In genomic region chr3:122055215-122055614, GRCh38 we compare ENCODE assay signal across 8 cellular contexts. TPM values are rescaled to one million over a fixed set of nuclear protein-coding genes. Genes with fewer than 3 reads are reported as not detected.
DNase-seq lines count a peak whose midpoint lies in the region; ATAC-seq and TF ChIP-seq lines count a peak whose summit lies in the region.

A gene with protein sequence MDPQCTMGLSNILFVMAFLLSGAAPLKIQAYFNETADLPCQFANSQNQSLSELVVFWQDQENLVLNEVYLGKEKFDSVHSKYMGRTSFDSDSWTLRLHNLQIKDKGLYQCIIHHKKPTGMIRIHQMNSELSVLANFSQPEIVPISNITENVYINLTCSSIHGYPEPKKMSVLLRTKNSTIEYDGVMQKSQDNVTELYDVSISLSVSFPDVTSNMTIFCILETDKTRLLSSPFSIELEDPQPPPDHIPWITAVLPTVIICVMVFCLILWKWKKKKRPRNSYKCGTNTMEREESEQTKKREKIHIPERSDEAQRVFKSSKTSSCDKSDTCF (plus strand): TSS chr3:122055362. CDS start chr3:122055490, 128 bp downstream.

- H4K20me1 ChIP-seq in SK-N-SH (ENCODE audit: insufficient read depth) = no peaks in the 10 kb centered on the region

- TF ChIP-seq EP300 in SK-N-SH (IDR thresholded peaks at IDR 0.05; ENCODE audit: borderline replicate concordance in 1 of 2, low read depth in 1 of 2, low read length in 1 of 2) = no peak

- H3K36me3 ChIP-seq in SK-N-SH (replicated peaks in 1 of 2; ENCODE audit: control insufficient read depth in 1 of 2, insufficient read depth in 2 of 2, low read length in 1 of 2) = no peaks in the 10 kb centered on the region

- H3K9me3 Mint-ChIP-seq in naive B cell = peaks cover 0 to 3% (median 0%) of the 10 kb centered on the region in 7 donors

- H3K9me2 ChIP-seq in SK-N-SH = no peaks in the 10 kb centered on the region

- no peak for TF ChIP-seq RAD21 in SK-N-SH (IDR thresholded peaks at IDR 0.05; ENCODE audit: low read length)

- CTCF ChIA-PET in SK-N-SH (lab: Yijun Ruan, JAX) = no interaction called here

- peak within 1 kb of the TSS; percentile 58 to 89 (median 78) for H3K4me3 Mint-ChIP-seq in naive B cell

- H3K4me1 ChIP-seq in SK-N-SH (ENCODE audit: control insufficient read depth in 1 of 2, insufficient read depth in 2 of 2, low read depth in 1 of 2, low read length in 1 of 2) = no peaks in the 10 kb centered on the region

- no peak within 1 kb of the TSS for H2AFZ ChIP-seq in SK-N-SH (ENCODE audit: low read depth)

- no peaks in the 10 kb centered on the region for H3F3A ChIP-seq in SK-N-SH (replicated peaks; ENCODE audit: insufficient read depth)

- H3K9ac ChIP-seq in SK-N-SH = no peak within 1 kb of the TSS

- peak; percentile 83 for DNase-seq in NOMO-1 treated with dmso at 0.1 percent for 144 hours (lab: John Stamatoyannopoulos, UW; ENCODE audit: unreplicated experiment)
- peak; percentile 49 for DNase-seq in naive B cell
- DNase-seq in NCI-H1105 (lab: John Stamatoyannopoulos, UW) = no peak
- no peak for DNase-seq in D341Med (ENCODE audit: low spot score)
- no peak for DNase-seq in SK-N-SH
- no peak for DNase-seq in inferior parietal cortex (ENCODE audit: extremely low spot score)

- POLR2A ChIA-PET in SK-N-SH (lab: Yijun Ruan, JAX) = no interaction called here

- peak within 1 kb of the TSS; percentile 5 to 97 (median 76) for H3K27ac Mint-ChIP-seq in naive B cell

- no peak within 1 kb of the TSS for H3K27ac ChIP-seq in SK-N-SH (ENCODE audit: low read depth in 2 of 2, low read length in 1 of 2)

- H3K4me2 ChIP-seq in SK-N-SH = no peak within 1 kb of the TSS; the same call in 1 of the 2 replicates

- H3K4me1 Mint-ChIP-seq in naive B cell = peaks cover 14 to 28% (median 20%) of the 10 kb centered on the region in 3 donors

- H3K79me2 ChIP-seq in SK-N-SH (ENCODE audit: insufficient read depth) = no peaks in the 10 kb centered on the region

- ATAC-seq in GM18861 (IDR thresholded peaks at IDR 0.05; ENCODE audit: unreplicated experiment) (peak; percentile 85), HG02642 (IDR thresholded peaks at IDR 0.05; ENCODE audit: poor library complexity, unreplicated experiment) (peak; percentile 94), naive B cell (ENCODE audit: low read depth in 2 of 2) (peak; percentile 85)

- 4% methylated on average over 3 of the region's 3 CpGs for WGBS in SK-N-SH (ENCODE audit: low lambda C conversion rate)

- peaks cover 5% of the 10 kb centered on the region; the same call in 1 of the 2 replicates for H3K27me3 ChIP-seq in SK-N-SH (ENCODE audit: insufficient read depth)

- H3K27me3 Mint-ChIP-seq in naive B cell = peaks cover 0 to 7% (median 6%) of the 10 kb centered on the region in 3 donors

- peaks cover 18 to 19% of the 10 kb centered on the region in 2 donors for H3K36me3 Mint-ChIP-seq in naive B cell

- H3K4me3 ChIP-seq in SK-N-SH (ENCODE audit: low read depth in 2 of 2, low read length in 1 of 2) = no peak within 1 kb of the TSS

- H3K9me3 ChIP-seq in SK-N-SH = no peaks in the 10 kb centered on the region

- TF ChIP-seq CTCF in SK-N-SH (IDR thresholded peaks at IDR 0.05) = no peak

TF ChIP-seq in SK-N-SH, 30 proteins besides CTCF, POLR2A, EP300 and RAD21:
- no peak for TF ChIP-seq ZBTB33 (IDR thresholded peaks at IDR 0.05; ENCODE audit: borderline replicate concordance, low read depth)
- no peak for TF ChIP-seq RXRA (IDR thresholded peaks at IDR 0.05; ENCODE audit: borderline replicate concordance, low read depth)
- TF ChIP-seq, protein P1, sequence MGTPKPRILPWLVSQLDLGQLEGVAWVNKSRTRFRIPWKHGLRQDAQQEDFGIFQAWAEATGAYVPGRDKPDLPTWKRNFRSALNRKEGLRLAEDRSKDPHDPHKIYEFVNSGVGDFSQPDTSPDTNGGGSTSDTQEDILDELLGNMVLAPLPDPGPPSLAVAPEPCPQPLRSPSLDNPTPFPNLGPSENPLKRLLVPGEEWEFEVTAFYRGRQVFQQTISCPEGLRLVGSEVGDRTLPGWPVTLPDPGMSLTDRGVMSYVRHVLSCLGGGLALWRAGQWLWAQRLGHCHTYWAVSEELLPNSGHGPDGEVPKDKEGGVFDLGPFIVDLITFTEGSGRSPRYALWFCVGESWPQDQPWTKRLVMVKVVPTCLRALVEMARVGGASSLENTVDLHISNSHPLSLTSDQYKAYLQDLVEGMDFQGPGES (IDR thresholded peaks at IDR 0.05; ENCODE audit: low read depth, low read length) = no peak

RNA-seq across cellular contexts. Expression of the gene that starts here (rescaled TPM):
- polyA plus RNA-seq in naive B cell (ENCODE audit: low read depth in 6 of 6) = 10 to 100 TPM; 18.0 to 61.4 (median 45.4) TPM
- not detected in 2 replicates for polyA plus RNA-seq in SK-N-SH (2012; rRNA removed)
- polyA plus RNA-seq in SK-N-SH (2012; cell fraction: cytosol; rRNA removed) = not detected in 2 replicates
- polyA plus RNA-seq in SK-N-SH (2012; cell fraction: nucleus; rRNA removed) = not detected in 2 replicates

Comparison
In these comparisons a context has a peak if more than half of its experiments do, and no peak if none do; other contexts are left out.
1. RNA of the gene that starts here (polyA plus RNA-seq): 18.0 to 61.4 TPM in naive B cell; not detected in SK-N-SH; every median in the first group is over 10 times any median in the second.
2. DNase-seq: peak in NOMO-1 treated with dmso at 0.1 percent for 144 hours (single experiment) and naive B cell (single experiment); none in NCI-H1105 (single experiment), D341Med (single experiment), SK-N-SH (single experiment) and inferior parietal cortex (single experiment).
3. Peak in every context shown above with its lines, with median percentiles within 50 percentile points of each other: ATAC-seq.